In genomic region chr2:16680294-16680693, GRCh38 we compare ENCODE assay signal across 30 cellular contexts.
"Had no signal": no experiment of that assay in that cellular context is flagged by ENCODE, and none has a peak within 500 bp of the region (broad histone marks: within the 10 kb centered on the region; RNA-seq: fewer than 3 reads in every experiment).

No MANE protein-coding gene starts in this region.

- H3K27ac Mint-ChIP-seq: activated CD4-positive, alpha-beta memory T cell treated with anti-CD3 and anti-CD28 coated beads for 36 hours; activated CD4-positive, alpha-beta T cell treated with anti-CD3 and anti-CD28 coated beads, Interleukin-2, amount 10 ng/mL, durations not matched to agents 7 days and 5 days; activated naive CD4-positive, alpha-beta T cell treated with anti-CD3 and anti-CD28 coated beads for 36 hours; activated naive CD8-positive, alpha-beta T cell; activated T-helper 17 cell treated with anti-CD3 and anti-CD28 coated beads, Interleukin-2, amount 50 U/mL, for 72 hours; brain; T-cell had no signal

- DNase-seq: activated CD4-positive, alpha-beta memory T cell treated with anti-CD3 and anti-CD28 coated beads for 36 hours; activated CD4-positive, alpha-beta T cell treated with anti-CD3 and anti-CD28 coated beads, Interleukin-2, amount 10 ng/mL, durations not matched to agents 7 days and 5 days; activated CD4-positive, CD25-positive, alpha-beta regulatory T cell; activated CD8-positive, alpha-beta memory T cell treated with anti-CD3 and anti-CD28 coated beads for 24 hours; activated gamma-delta T cell; activated naive CD4-positive, alpha-beta T cell treated with anti-CD3 and anti-CD28 coated beads for 36 hours; activated T-cell treated with anti-CD3 and anti-CD28 coated beads, Interleukin-2, amount 50 U/mL, for 4 hours; amygdala; cortex of kidney; MG63; NCI-H1092; NCI-H1417; NCI-H1930; NCI-H2171; NCI-H2227 treated with DMSO at 0.1 percent for 48 hours; NCI-H446 treated with DMSO at 0.1 percent for 48 hours; NCI-H524 treated with DMSO at 0.1 percent for 48 hours; NCI-H774; OCI-M1; Right ventricle myocardium superior; T-cell; T-helper 2 cell; T1000 had no signal

- H3K36me3 Mint-ChIP-seq: activated CD4-positive, alpha-beta memory T cell treated with anti-CD3 and anti-CD28 coated beads for 36 hours; activated naive CD8-positive, alpha-beta T cell; brain; T-cell had no signal

- H3K36me3 ChIP-seq: MG63 had no signal

- H3K4me1 Mint-ChIP-seq: activated CD4-positive, alpha-beta T cell treated with anti-CD3 and anti-CD28 coated beads, Interleukin-2, amount 10 ng/mL, durations not matched to agents 7 days and 5 days; activated T-helper 17 cell treated with anti-CD3 and anti-CD28 coated beads, Interleukin-2, amount 50 U/mL, for 72 hours; brain; central memory CD8-positive, alpha-beta T cell; T-cell had no signal

- ATAC-seq: activated T-cell treated with anti-CD3 and anti-CD28 coated beads, Interleukin-2, amount 50 U/mL, for 4 hours; activated T-helper 17 cell treated with anti-CD3 and anti-CD28 coated beads, Interleukin-2, amount 50 U/mL, for 72 hours; Panc1; T-cell had no signal

- H3K27ac ChIP-seq: RWPE1, VCaP had no signal

- H3K27me3 Mint-ChIP-seq: central memory CD8-positive, alpha-beta T cell had no signal

- H3K4me3 Mint-ChIP-seq: activated CD4-positive, alpha-beta memory T cell treated with anti-CD3 and anti-CD28 coated beads for 36 hours; activated CD4-positive, alpha-beta T cell treated with anti-CD3 and anti-CD28 coated beads, Interleukin-2, amount 10 ng/mL, durations not matched to agents 7 days and 5 days; activated naive CD4-positive, alpha-beta T cell treated with anti-CD3 and anti-CD28 coated beads for 36 hours; activated naive CD8-positive, alpha-beta T cell; activated T-cell treated with anti-CD3 and anti-CD28 coated beads, Interleukin-2, amount 50 U/mL, for 4 hours; activated T-helper 17 cell treated with anti-CD3 and anti-CD28 coated beads, Interleukin-2, amount 50 U/mL, for 72 hours; brain; central memory CD8-positive, alpha-beta T cell; T-cell had no signal

- H3K4me3 ChIP-seq: MG63 had no signal
